17 cellular contexts compared by ENCODE assay signal in genomic region chr14:93747560-93747959, GRCh38. TPM values are rescaled to one million over a fixed set of nuclear protein-coding genes. Genes with fewer than 3 reads are reported as not detected.
"Had no signal": no experiment of that assay in that cellular context is flagged by ENCODE, and none has a peak within 500 bp of the region (broad histone marks: within the 10 kb centered on the region; RNA-seq: fewer than 3 reads in every experiment).

No MANE protein-coding gene starts in this region.

- H3K9ac ChIP-seq: parathyroid adenoma had no signal

- H3K36me3 ChIP-seq: transverse colon, vagina had no signal

- H2AFZ ChIP-seq: parathyroid adenoma had no signal

- ATAC-seq: activated CD8-positive, alpha-beta memory T cell treated with anti-CD3 and anti-CD28 coated beads, Interleukin-2, amount 10 ng/mL, durations not matched to agents 7 days and 5 days; body of pancreas; gastroesophageal sphincter; mucosa of descending colon; naive thymus-derived CD8-positive, alpha-beta T cell had no signal

- H3K9me3 ChIP-seq: body of pancreas, gastroesophageal sphincter, mucosa of descending colon, transverse colon, vagina had no signal

- DNase-seq: activated B cell treated with CpG ODN at 0.5 μM for 24 hours; activated CD4-positive, alpha-beta memory T cell treated with anti-CD3 and anti-CD28 coated beads, Interleukin-2, amount 10 ng/mL, durations not matched to agents 7 days and 5 days; activated CD4-positive, alpha-beta T cell treated with anti-CD3 and anti-CD28 coated beads for 4 hours; activated CD8-positive, alpha-beta memory T cell treated with anti-CD3 and anti-CD28 coated beads, Interleukin-2, amount 10 ng/mL, durations not matched to agents 7 days and 5 days; activated naive CD8-positive, alpha-beta T cell treated with anti-CD3 and anti-CD28 coated beads for 36 hours; body of pancreas; cortex of kidney; mesenchymal stem cell; mucosa of descending colon; naive thymus-derived CD8-positive, alpha-beta T cell; stimulated activated CD4-positive, alpha-beta T cell treated with anti-CD3 and anti-CD28 coated beads, Interleukin-2, amount 100 ng/mL, for 24 hours; stimulated activated naive CD4-positive, alpha-beta T cell treated with Interleukin-2 at 50 U/mL for 16 hours; transverse colon had no signal

- H3K4me1 ChIP-seq: body of pancreas, parathyroid adenoma, vagina had no signal

- H3K27ac ChIP-seq: body of pancreas, parathyroid adenoma, vagina had no signal

- H3K27ac Mint-ChIP-seq: activated B cell treated with CpG ODN at 0.5 μM for 24 hours; activated CD4-positive, alpha-beta memory T cell treated with anti-CD3 and anti-CD28 coated beads, Interleukin-2, amount 10 ng/mL, durations not matched to agents 7 days and 5 days; activated CD8-positive, alpha-beta memory T cell treated with anti-CD3 and anti-CD28 coated beads, Interleukin-2, amount 10 ng/mL, durations not matched to agents 7 days and 5 days; activated naive CD8-positive, alpha-beta T cell treated with anti-CD3 and anti-CD28 coated beads for 36 hours; naive thymus-derived CD8-positive, alpha-beta T cell had no signal

- H3K4me3 Mint-ChIP-seq: activated B cell treated with CpG ODN at 0.5 μM for 24 hours; activated CD4-positive, alpha-beta memory T cell treated with anti-CD3 and anti-CD28 coated beads, Interleukin-2, amount 10 ng/mL, durations not matched to agents 7 days and 5 days; activated CD8-positive, alpha-beta memory T cell treated with anti-CD3 and anti-CD28 coated beads, Interleukin-2, amount 10 ng/mL, durations not matched to agents 7 days and 5 days; activated naive CD8-positive, alpha-beta T cell treated with anti-CD3 and anti-CD28 coated beads for 36 hours; naive thymus-derived CD8-positive, alpha-beta T cell had no signal

- H3K4me1 Mint-ChIP-seq: activated B cell treated with CpG ODN at 0.5 μM for 24 hours; activated CD4-positive, alpha-beta memory T cell treated with anti-CD3 and anti-CD28 coated beads, Interleukin-2, amount 10 ng/mL, durations not matched to agents 7 days and 5 days; activated CD8-positive, alpha-beta memory T cell treated with anti-CD3 and anti-CD28 coated beads, Interleukin-2, amount 10 ng/mL, durations not matched to agents 7 days and 5 days; activated naive CD8-positive, alpha-beta T cell treated with anti-CD3 and anti-CD28 coated beads for 36 hours had no signal

- H3K36me3 Mint-ChIP-seq: activated CD8-positive, alpha-beta memory T cell treated with anti-CD3 and anti-CD28 coated beads, Interleukin-2, amount 10 ng/mL, durations not matched to agents 7 days and 5 days; activated naive CD8-positive, alpha-beta T cell treated with anti-CD3 and anti-CD28 coated beads for 36 hours; naive thymus-derived CD8-positive, alpha-beta T cell had no signal

- H3K27me3 ChIP-seq: body of pancreas, gastroesophageal sphincter, transverse colon, vagina had no signal

- H3K27me3 Mint-ChIP-seq: activated B cell treated with CpG ODN at 0.5 μM for 24 hours; activated CD8-positive, alpha-beta memory T cell treated with anti-CD3 and anti-CD28 coated beads, Interleukin-2, amount 10 ng/mL, durations not matched to agents 7 days and 5 days had no signal

- H3K9me3 Mint-ChIP-seq: activated B cell treated with CpG ODN at 0.5 μM for 24 hours; activated CD4-positive, alpha-beta memory T cell treated with anti-CD3 and anti-CD28 coated beads, Interleukin-2, amount 10 ng/mL, durations not matched to agents 7 days and 5 days; activated naive CD8-positive, alpha-beta T cell treated with anti-CD3 and anti-CD28 coated beads for 36 hours; naive thymus-derived CD8-positive, alpha-beta T cell had no signal

- H3K4me3 ChIP-seq: body of pancreas, gastroesophageal sphincter, mucosa of descending colon, transverse colon, vagina had no signal

RNA-seq across cellular contexts. Expression of gene PRIMA1, which starts 40.7 kb away (rescaled TPM):
- total RNA-seq: activated B cell treated with CpG ODN at 0.5 μM for 24 hours; activated CD4-positive, alpha-beta memory T cell treated with anti-CD3 and anti-CD28 coated beads, Interleukin-2, amount 10 ng/mL, durations not matched to agents 7 days and 5 days; activated CD8-positive, alpha-beta memory T cell treated with anti-CD3 and anti-CD28 coated beads, Interleukin-2, amount 10 ng/mL, durations not matched to agents 7 days and 5 days; activated naive CD8-positive, alpha-beta T cell treated with anti-CD3 and anti-CD28 coated beads for 36 hours; naive thymus-derived CD8-positive, alpha-beta T cell; T-helper 2 cell treated with Interferon-gamma antibody and Interleukin-4, amounts not matched to agents 100 ng/mL and 5 ng/mL, for 36 hours had no signal
- polyA plus RNA-seq: naive thymus-derived CD8-positive, alpha-beta T cell had no signal
